1 cellular context compared by ENCODE assay signal in the genomic region with DNA sequence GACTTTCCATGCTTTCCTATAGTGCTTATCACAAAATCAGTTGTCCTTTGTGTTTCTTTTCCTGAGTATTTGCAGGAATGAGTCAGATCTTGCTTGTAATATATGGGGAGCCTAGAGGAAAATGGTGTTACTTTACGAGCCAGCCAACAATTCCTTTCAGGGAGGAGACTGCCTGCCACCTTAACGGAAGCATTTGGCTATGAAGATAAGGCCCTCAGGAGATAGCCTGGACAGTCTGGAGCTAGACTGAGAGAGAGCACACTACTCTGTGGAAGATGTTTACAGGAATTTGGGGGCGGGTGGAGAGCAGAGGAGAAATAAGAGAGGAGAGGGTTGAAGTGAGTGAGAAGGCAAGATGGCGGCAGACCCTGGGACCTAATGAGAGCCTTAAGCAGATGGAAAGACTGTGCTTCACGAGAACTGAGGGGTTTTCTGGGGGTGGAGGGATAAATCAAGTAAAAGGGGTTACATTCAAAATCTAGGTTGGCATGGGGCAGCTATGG.
TF ChIP-seq lines count a peak whose summit lies in the region.

No MANE protein-coding gene starts in this region.

TF ChIP-seq in K562, 482 proteins besides CTCF, POLR2A, EP300 and RAD21 (continued from another document and continues in another):
- TF ChIP-seq, protein P1, sequence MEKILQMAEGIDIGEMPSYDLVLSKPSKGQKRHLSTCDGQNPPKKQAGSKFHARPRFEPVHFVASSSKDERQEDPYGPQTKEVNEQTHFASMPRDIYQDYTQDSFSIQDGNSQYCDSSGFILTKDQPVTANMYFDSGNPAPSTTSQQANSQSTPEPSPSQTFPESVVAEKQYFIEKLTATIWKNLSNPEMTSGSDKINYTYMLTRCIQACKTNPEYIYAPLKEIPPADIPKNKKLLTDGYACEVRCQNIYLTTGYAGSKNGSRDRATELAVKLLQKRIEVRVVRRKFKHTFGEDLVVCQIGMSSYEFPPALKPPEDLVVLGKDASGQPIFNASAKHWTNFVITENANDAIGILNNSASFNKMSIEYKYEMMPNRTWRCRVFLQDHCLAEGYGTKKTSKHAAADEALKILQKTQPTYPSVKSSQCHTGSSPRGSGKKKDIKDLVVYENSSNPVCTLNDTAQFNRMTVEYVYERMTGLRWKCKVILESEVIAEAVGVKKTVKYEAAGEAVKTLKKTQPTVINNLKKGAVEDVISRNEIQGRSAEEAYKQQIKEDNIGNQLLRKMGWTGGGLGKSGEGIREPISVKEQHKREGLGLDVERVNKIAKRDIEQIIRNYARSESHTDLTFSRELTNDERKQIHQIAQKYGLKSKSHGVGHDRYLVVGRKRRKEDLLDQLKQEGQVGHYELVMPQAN (IDR thresholded peaks at IDR 0.05; ENCODE audit: borderline replicate concordance): 0 out of 2 replicates have a peak, but pooled peaks have one; percentile 29
- no peak for TF ChIP-seq MAFF (IDR thresholded peaks at IDR 0.05; ENCODE audit: low read length)
- peak; percentile 55 for TF ChIP-seq EP400 (IDR thresholded peaks at IDR 0.05)
- TF ChIP-seq, protein P2, sequence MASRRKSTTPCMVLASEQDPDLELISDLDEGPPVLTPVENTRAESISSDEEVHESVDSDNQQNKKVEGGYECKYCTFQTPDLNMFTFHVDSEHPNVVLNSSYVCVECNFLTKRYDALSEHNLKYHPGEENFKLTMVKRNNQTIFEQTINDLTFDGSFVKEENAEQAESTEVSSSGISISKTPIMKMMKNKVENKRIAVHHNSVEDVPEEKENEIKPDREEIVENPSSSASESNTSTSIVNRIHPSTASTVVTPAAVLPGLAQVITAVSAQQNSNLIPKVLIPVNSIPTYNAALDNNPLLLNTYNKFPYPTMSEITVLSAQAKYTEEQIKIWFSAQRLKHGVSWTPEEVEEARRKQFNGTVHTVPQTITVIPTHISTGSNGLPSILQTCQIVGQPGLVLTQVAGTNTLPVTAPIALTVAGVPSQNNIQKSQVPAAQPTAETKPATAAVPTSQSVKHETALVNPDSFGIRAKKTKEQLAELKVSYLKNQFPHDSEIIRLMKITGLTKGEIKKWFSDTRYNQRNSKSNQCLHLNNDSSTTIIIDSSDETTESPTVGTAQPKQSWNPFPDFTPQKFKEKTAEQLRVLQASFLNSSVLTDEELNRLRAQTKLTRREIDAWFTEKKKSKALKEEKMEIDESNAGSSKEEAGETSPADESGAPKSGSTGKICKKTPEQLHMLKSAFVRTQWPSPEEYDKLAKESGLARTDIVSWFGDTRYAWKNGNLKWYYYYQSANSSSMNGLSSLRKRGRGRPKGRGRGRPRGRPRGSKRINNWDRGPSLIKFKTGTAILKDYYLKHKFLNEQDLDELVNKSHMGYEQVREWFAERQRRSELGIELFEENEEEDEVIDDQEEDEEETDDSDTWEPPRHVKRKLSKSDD (conservative IDR thresholded peaks at IDR 0.05; ENCODE audit: low read length): no peak
- TF ChIP-seq ESRRA (IDR thresholded peaks at IDR 0.05; ENCODE audit: borderline replicate concordance, low read depth): no peak
- TF ChIP-seq ADNP (tag; IDR thresholded peaks at IDR 0.05): no peak
- TF ChIP-seq SMARCA4 (IDR thresholded peaks at IDR 0.05): peak; percentile 92
- TF ChIP-seq ZFPM2 (CRISPR knock-in tag; IDR thresholded peaks at IDR 0.05): no peak
- TF ChIP-seq, protein P3, sequence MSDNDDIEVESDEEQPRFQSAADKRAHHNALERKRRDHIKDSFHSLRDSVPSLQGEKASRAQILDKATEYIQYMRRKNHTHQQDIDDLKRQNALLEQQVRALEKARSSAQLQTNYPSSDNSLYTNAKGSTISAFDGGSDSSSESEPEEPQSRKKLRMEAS (CRISPR knock-in tag; IDR thresholded peaks at IDR 0.05): no peak
- TF ChIP-seq, protein P4, sequence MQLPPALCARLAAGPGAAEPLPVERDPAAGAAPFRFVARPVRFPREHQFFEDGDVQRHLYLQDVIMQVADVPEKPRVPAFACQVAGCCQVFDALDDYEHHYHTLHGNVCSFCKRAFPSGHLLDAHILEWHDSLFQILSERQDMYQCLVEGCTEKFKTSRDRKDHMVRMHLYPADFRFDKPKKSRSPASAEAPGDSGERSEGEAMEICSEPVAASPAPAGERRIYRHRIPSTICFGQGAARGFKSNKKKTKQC (CRISPR knock-in tag; IDR thresholded peaks at IDR 0.05): no peak
- TF ChIP-seq PML (IDR thresholded peaks at IDR 0.05; ENCODE audit: low read length): peak; percentile 73
- TF ChIP-seq, protein P5, sequence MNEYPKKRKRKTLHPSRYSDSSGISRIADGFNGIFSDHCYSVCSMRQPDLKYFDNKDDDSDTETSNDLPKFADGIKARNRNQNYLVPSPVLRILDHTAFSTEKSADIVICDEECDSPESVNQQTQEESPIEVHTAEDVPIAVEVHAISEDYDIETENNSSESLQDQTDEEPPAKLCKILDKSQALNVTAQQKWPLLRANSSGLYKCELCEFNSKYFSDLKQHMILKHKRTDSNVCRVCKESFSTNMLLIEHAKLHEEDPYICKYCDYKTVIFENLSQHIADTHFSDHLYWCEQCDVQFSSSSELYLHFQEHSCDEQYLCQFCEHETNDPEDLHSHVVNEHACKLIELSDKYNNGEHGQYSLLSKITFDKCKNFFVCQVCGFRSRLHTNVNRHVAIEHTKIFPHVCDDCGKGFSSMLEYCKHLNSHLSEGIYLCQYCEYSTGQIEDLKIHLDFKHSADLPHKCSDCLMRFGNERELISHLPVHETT (CRISPR knock-in tag; conservative IDR thresholded peaks at IDR 0.05 in 1 of 2, IDR thresholded peaks at IDR 0.05 in 1 of 2): peak in 1 of 2 experiments; percentile 72; a peak in 2 of 4 replicates
- TF ChIP-seq ZNF717 (CRISPR knock-in tag; IDR thresholded peaks at IDR 0.05): no peak
- TF ChIP-seq KDM1A (IDR thresholded peaks at IDR 0.05): peak in 1 of 2 experiments; percentile 53; a peak in 1 of 4 replicates
- TF ChIP-seq PCBP1 (IDR thresholded peaks at IDR 0.05; ENCODE audit: low read depth, low read length, poor library complexity, severe bottlenecking): no peak
- TF ChIP-seq CTBP1 (IDR thresholded peaks at IDR 0.05; ENCODE audit: borderline replicate concordance): peak; percentile 80; the same call in 1 of the 2 replicates
- TF ChIP-seq TOE1 (IDR thresholded peaks at IDR 0.05; ENCODE audit: borderline replicate concordance): peak; percentile 68
- TF ChIP-seq TOE1 (CRISPR knock-in tag; IDR thresholded peaks at IDR 0.05; ENCODE audit: borderline replicate concordance, low read depth): no peak
- peak; percentile 75 for TF ChIP-seq ZNF584 (CRISPR knock-in tag; IDR thresholded peaks at IDR 0.05; ENCODE audit: low read depth)
- TF ChIP-seq, protein P6, sequence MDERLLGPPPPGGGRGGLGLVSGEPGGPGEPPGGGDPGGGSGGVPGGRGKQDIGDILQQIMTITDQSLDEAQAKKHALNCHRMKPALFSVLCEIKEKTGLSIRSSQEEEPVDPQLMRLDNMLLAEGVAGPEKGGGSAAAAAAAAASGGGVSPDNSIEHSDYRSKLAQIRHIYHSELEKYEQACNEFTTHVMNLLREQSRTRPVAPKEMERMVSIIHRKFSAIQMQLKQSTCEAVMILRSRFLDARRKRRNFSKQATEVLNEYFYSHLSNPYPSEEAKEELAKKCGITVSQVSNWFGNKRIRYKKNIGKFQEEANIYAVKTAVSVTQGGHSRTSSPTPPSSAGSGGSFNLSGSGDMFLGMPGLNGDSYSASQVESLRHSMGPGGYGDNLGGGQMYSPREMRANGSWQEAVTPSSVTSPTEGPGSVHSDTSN (CRISPR knock-in tag; IDR thresholded peaks at IDR 0.05; ENCODE audit: low read depth): no peak
- TF ChIP-seq, protein P6 (tag; conservative IDR thresholded peaks at IDR 0.05; ENCODE audit: low read depth): no peak
- peak; percentile 27; the same call in 1 of the 2 replicates for TF ChIP-seq HDAC8 (tag; IDR thresholded peaks at IDR 0.05)
- no peak for TF ChIP-seq SRSF9 (IDR thresholded peaks at IDR 0.05; ENCODE audit: borderline replicate concordance, low read depth, low read length)
- TF ChIP-seq HMG20B (CRISPR knock-in tag; IDR thresholded peaks at IDR 0.05): no peak
- peak; percentile 5 for TF ChIP-seq ZFP36 (IDR thresholded peaks at IDR 0.05; ENCODE audit: low read depth, low read length, partially characterized antibody)
- 0 out of 2 replicates have a peak, but pooled peaks have one; percentile 35 for TF ChIP-seq CREM (IDR thresholded peaks at IDR 0.05; ENCODE audit: low read depth)
- TF ChIP-seq ZNF197 (CRISPR knock-in tag; IDR thresholded peaks at IDR 0.05; ENCODE audit: low read depth): no peak
- no peak for TF ChIP-seq NFATC3 (IDR thresholded peaks at IDR 0.05)
- peak; percentile 75 for TF ChIP-seq STAT5A (IDR thresholded peaks at IDR 0.05; ENCODE audit: borderline replicate concordance, low read length)
- no peak for TF ChIP-seq ZNF184 (CRISPR knock-in tag; IDR thresholded peaks at IDR 0.05)
- peak; percentile 34; the same call in 1 of the 2 replicates for TF ChIP-seq JUN (IDR thresholded peaks at IDR 0.05; ENCODE audit: borderline replicate concordance, low read depth, low read length)
- TF ChIP-seq JUN (CRISPR knock-in tag; IDR thresholded peaks at IDR 0.05; ENCODE audit: borderline replicate concordance): no peak
- TF ChIP-seq FOSL1 (tag; conservative IDR thresholded peaks at IDR 0.05): peak; percentile 80
- TF ChIP-seq, protein P7, sequence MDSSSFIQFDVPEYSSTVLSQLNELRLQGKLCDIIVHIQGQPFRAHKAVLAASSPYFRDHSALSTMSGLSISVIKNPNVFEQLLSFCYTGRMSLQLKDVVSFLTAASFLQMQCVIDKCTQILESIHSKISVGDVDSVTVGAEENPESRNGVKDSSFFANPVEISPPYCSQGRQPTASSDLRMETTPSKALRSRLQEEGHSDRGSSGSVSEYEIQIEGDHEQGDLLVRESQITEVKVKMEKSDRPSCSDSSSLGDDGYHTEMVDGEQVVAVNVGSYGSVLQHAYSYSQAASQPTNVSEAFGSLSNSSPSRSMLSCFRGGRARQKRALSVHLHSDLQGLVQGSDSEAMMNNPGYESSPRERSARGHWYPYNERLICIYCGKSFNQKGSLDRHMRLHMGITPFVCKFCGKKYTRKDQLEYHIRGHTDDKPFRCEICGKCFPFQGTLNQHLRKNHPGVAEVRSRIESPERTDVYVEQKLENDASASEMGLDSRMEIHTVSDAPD (CRISPR knock-in tag; IDR thresholded peaks at IDR 0.05): no peak
- TF ChIP-seq, protein P8, sequence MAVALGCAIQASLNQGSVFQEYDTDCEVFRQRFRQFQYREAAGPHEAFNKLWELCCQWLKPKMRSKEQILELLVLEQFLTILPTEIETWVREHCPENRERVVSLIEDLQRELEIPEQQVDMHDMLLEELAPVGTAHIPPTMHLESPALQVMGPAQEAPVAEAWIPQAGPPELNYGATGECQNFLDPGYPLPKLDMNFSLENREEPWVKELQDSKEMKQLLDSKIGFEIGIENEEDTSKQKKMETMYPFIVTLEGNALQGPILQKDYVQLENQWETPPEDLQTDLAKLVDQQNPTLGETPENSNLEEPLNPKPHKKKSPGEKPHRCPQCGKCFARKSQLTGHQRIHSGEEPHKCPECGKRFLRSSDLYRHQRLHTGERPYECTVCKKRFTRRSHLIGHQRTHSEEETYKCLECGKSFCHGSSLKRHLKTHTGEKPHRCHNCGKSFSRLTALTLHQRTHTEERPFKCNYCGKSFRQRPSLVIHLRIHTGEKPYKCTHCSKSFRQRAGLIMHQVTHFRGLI (CRISPR knock-in tag; IDR thresholded peaks at IDR 0.05): no peak
- peak; percentile 50 for TF ChIP-seq EGR1 (conservative IDR thresholded peaks at IDR 0.05)
- peak; percentile 30; the same call in 1 of the 2 replicates for TF ChIP-seq BCOR (IDR thresholded peaks at IDR 0.05)
- peak; percentile 74 for TF ChIP-seq POLR2B (IDR thresholded peaks at IDR 0.05; ENCODE audit: low read depth, partially characterized antibody)
- TF ChIP-seq, protein P9, sequence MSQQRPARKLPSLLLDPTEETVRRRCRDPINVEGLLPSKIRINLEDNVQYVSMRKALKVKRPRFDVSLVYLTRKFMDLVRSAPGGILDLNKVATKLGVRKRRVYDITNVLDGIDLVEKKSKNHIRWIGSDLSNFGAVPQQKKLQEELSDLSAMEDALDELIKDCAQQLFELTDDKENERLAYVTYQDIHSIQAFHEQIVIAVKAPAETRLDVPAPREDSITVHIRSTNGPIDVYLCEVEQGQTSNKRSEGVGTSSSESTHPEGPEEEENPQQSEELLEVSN (IDR thresholded peaks at IDR 0.05; ENCODE audit: borderline replicate concordance in 1 of 2, extremely low read depth in 1 of 2, insufficient read depth in 1 of 2, insufficient read length in 1 of 2, low read depth in 1 of 2, low read length in 1 of 2, poor library complexity in 1 of 2, severe bottlenecking in 1 of 2): no peak
- TF ChIP-seq MCM2 (IDR thresholded peaks at IDR 0.05; ENCODE audit: low read depth): no peak
- no peak for TF ChIP-seq ATF1 (CRISPR knock-in tag; IDR thresholded peaks at IDR 0.05)
- TF ChIP-seq ATF1 (tag; IDR thresholded peaks at IDR 0.05): 0 out of 2 replicates have a peak, but pooled peaks have one; percentile 2
- TF ChIP-seq ZNF57 (CRISPR knock-in tag; IDR thresholded peaks at IDR 0.05): no peak
- TF ChIP-seq ZNF589 (CRISPR knock-in tag; IDR thresholded peaks at IDR 0.05; ENCODE audit: low read depth): peak; percentile 59; the same call in 1 of the 2 replicates
- TF ChIP-seq CEBPG (CRISPR knock-in tag; IDR thresholded peaks at IDR 0.05): no peak
- TF ChIP-seq CEBPG (tag; conservative IDR thresholded peaks at IDR 0.05 in 1 of 2, IDR thresholded peaks at IDR 0.05 in 1 of 2): no peak
- no peak for TF ChIP-seq ILK (tag; IDR thresholded peaks at IDR 0.05; ENCODE audit: borderline replicate concordance, low read depth)
- TF ChIP-seq ASH1L (IDR thresholded peaks at IDR 0.05; ENCODE audit: borderline replicate concordance, low read depth, partially characterized antibody): peak; percentile 17
- TF ChIP-seq ZNF696 (CRISPR knock-in tag; conservative IDR thresholded peaks at IDR 0.05): no peak
- TF ChIP-seq ZNF830 (CRISPR knock-in tag; IDR thresholded peaks at IDR 0.05): no peak
- TF ChIP-seq CC2D1A (IDR thresholded peaks at IDR 0.05): peak; percentile 81
